In the genomic region with DNA sequence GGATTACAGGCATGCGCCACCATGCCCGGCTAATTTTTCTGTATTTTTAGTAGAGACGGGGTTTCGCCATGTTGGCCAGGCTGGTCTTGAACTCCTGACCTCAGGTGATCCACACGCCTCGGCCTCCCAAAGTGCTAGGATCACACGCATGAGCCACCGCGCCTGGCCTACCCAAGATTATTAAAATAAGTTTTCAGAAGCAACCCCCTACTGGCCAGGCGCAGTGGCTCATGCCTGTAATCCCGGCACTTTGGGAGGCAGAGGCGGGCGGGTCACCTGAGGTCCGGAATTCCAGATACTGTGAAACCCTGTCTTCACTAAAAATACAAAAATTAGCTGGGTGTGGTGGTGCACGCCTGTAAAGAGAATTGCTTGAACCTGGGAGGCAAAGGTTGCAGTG, we compare ENCODE assay signal across 12 cellular contexts. TPM values are rescaled to one million over a fixed set of nuclear protein-coding genes. Genes with fewer than 3 reads are reported as not detected.
A peak's percentile ranks its signal among the peaks of the same experiment; 100 is the strongest.
DNase-seq lines count a peak whose midpoint lies in the region; ATAC-seq, FAIRE-seq and TF ChIP-seq lines count a peak whose summit lies in the region.
"Not testable (repeated sequence)": the region's sequence is repeated elsewhere in the genome, so short reads cannot be mapped to it uniquely, and the experiment has no call there.
"Had no signal": no experiment of that assay in that cellular context is flagged by ENCODE, and none has a peak within 500 bp of the region (broad histone marks: within the 10 kb centered on the region; RNA-seq: fewer than 3 reads in every experiment).

No MANE protein-coding gene starts in this region.

- not testable (repeated sequence) for H2AFZ ChIP-seq in PC-3 (ENCODE audit: low read length); keratinocyte (ENCODE audit: control insufficient read depth, low read length); smooth muscle cell (ENCODE audit: low read depth)

- not testable (repeated sequence) for TF ChIP-seq RAD21 in A549 (conservative IDR thresholded peaks at IDR 0.05 in 1 of 2, IDR thresholded peaks at IDR 0.05 in 1 of 2)

- not testable (repeated sequence) for H3K9me3 ChIP-seq in A549; PC-3 (ENCODE audit: low read length); adipocyte (ENCODE audit: control insufficient read depth, low read length); keratinocyte (ENCODE audit: control insufficient read depth, low read depth, low read length); smooth muscle cell (replicated peaks; ENCODE audit: low read depth)

- TF ChIP-seq POLR2A in A549 (IDR thresholded peaks at IDR 0.05; ENCODE audit: low read length): not testable (repeated sequence)

- H3K9me3 Mint-ChIP-seq in chondrocyte (ENCODE audit: low read depth): not testable (repeated sequence)

- H3K9ac ChIP-seq in PC-3 (ENCODE audit: low read length); adipocyte (ENCODE audit: low read length); keratinocyte (ENCODE audit: control insufficient read depth, extremely low read depth, insufficient read depth, low read length); smooth muscle cell (ENCODE audit: low read depth): not testable (repeated sequence)

- H3K4me1 ChIP-seq in A549: peaks cover 21% of the 10 kb centered on the region
- H3K4me1 ChIP-seq in PC-3 (ENCODE audit: insufficient read depth, low read length): peaks cover 21% of the 10 kb centered on the region
- peaks cover 22% of the 10 kb centered on the region for H3K4me1 ChIP-seq in adipocyte (ENCODE audit: control insufficient read depth, insufficient read depth, low read length)
- peaks cover 26% of the 10 kb centered on the region for H3K4me1 ChIP-seq in keratinocyte (ENCODE audit: control insufficient read depth, extremely low read depth, insufficient read depth, low read length)
- H3K4me1 ChIP-seq in smooth muscle cell (ENCODE audit: low read depth): peaks cover 22% of the 10 kb centered on the region

- not testable (repeated sequence) for BruUV-seq in PC-3 (replicated peaks; lab: Mats Ljungman, UMichigan)

- not testable (repeated sequence) for H3K4me3 Mint-ChIP-seq in chondrocyte (ENCODE audit: unreplicated experiment)

- not testable (repeated sequence) for H3K27ac Mint-ChIP-seq in chondrocyte (ENCODE audit: unreplicated experiment)

- not testable (repeated sequence) for TF ChIP-seq EP300 in A549 (IDR thresholded peaks at IDR 0.05)

- FAIRE-seq in A549 (lab: Jason Lieb, UNC); keratinocyte (lab: Jason Lieb, UNC): not testable (repeated sequence)

- WGBS in A549 (ENCODE audit: missing lambda C conversion rate): 92% methylated on average over 15 of the region's 15 CpGs
- 94% methylated on average over 15 of the region's 15 CpGs for WGBS in smooth muscle cell (ENCODE audit: low lambda C conversion rate)

- CTCF ChIA-PET in A549 (lab: Yijun Ruan, JAX): interaction anchor here (1.2 kb wide), 2 partner anchors 17 to 18 kb away, joined by 3 read pairs; a partner anchor contains a TSS
- CTCF ChIA-PET in PC-3 (lab: Charles Lee): not testable (repeated sequence)

- POLR2A ChIA-PET in A549 (lab: Yijun Ruan, JAX): interaction anchor here (1.1 kb wide), 1 partner anchor 16 kb away, joined by 4 read pairs; no protein-coding TSS in a partner anchor
- POLR2A ChIA-PET in PC-3 (lab: Charles Lee; ENCODE audit: unreplicated experiment): not testable (repeated sequence)

- H3K9me1 ChIP-seq in keratinocyte (ENCODE audit: control insufficient read depth, extremely low read depth, insufficient read depth, low read length): not testable (repeated sequence)

- peaks cover 34% of the 10 kb centered on the region for H3K4me1 Mint-ChIP-seq in chondrocyte (ENCODE audit: low read depth)

- not testable (repeated sequence) for TF ChIP-seq CTCF in A549 (IDR thresholded peaks at IDR 0.05)
- TF ChIP-seq CTCF in GM12873 (IDR thresholded peaks at IDR 0.05; ENCODE audit: insufficient read depth, low read depth, low read length, missing control alignments) (peak; percentile 6), PC-3 (conservative IDR thresholded peaks at IDR 0.05; ENCODE audit: low read depth, low read length) (peak; percentile 30; the same call in 1 of the 2 replicates), chondrocyte (IDR thresholded peaks at IDR 0.05) (peak; percentile 19), fibroblast of villous mesenchyme (IDR thresholded peaks at IDR 0.05; ENCODE audit: insufficient read depth, low read depth, low read length) (peak; percentile 16), keratinocyte (optimal IDR thresholded peaks at IDR 0.05 in 1 of 3, IDR thresholded peaks at IDR 0.05 in 1 of 3, conservative IDR thresholded peaks at IDR 0.05 in 1 of 3; ENCODE audit: extremely low read depth in 1 of 3, insufficient read depth in 2 of 3, low read length in 3 of 3) (peak in 1 of 3 experiments; percentile 9), smooth muscle cell (IDR thresholded peaks at IDR 0.05; ENCODE audit: borderline replicate concordance, insufficient read depth, poor library complexity, severe bottlenecking) (peak; percentile 16)

- not testable (repeated sequence) for ATAC-seq in A549, PC-3

- H3K27me3 ChIP-seq in PC-3 (ENCODE audit: low read length); adipocyte (replicated peaks; ENCODE audit: control insufficient read depth, insufficient read depth, low read length); keratinocyte (ENCODE audit: control insufficient read depth, extremely low read depth, insufficient read depth, low read length); smooth muscle cell (ENCODE audit: low read depth): not testable (repeated sequence)

- peak overlapping the region; percentile 86 for H3K4me2 ChIP-seq in A549
- H3K4me2 ChIP-seq in PC-3 (ENCODE audit: low read length); keratinocyte (ENCODE audit: control insufficient read depth, extremely low read depth, insufficient read depth, low read depth, low read length): not testable (repeated sequence)
- H3K4me2 ChIP-seq in smooth muscle cell: peak overlapping the region; percentile 95

- dilution Hi-C loops in keratinocyte (cut with MboI; ENCODE audit: extremely low pct_ligation_motif_present, low sequenced_read_pairs): not testable (repeated sequence)

- H3K9me2 ChIP-seq in PC-3 (replicated peaks; ENCODE audit: low read length): not testable (repeated sequence)

- H3K4me3 ChIP-seq in A549; PC-3 (ENCODE audit: low read length); fibroblast of villous mesenchyme (ENCODE audit: low read depth, low read length); keratinocyte (ENCODE audit: control insufficient read depth in 2 of 3, extremely low read depth in 1 of 3, insufficient read depth in 2 of 3, low read depth in 1 of 3, low read length in 3 of 3); smooth muscle cell: not testable (repeated sequence)
- H3K4me3 ChIP-seq in adipocyte (ENCODE audit: low read length): peak overlapping the region; percentile 23

- H3K36me3 ChIP-seq in PC-3 (ENCODE audit: low read depth, low read length) (peaks cover 11% of the 10 kb centered on the region; the same call in 1 of the 2 replicates), adipocyte (ENCODE audit: control insufficient read depth, insufficient read depth, low read length, severe bottlenecking) (peaks cover 19% of the 10 kb centered on the region), keratinocyte (ENCODE audit: control insufficient read depth in 2 of 2, extremely low read depth in 1 of 2, insufficient read depth in 2 of 2, low read length in 2 of 2) (peaks cover 8 to 14% of the 10 kb centered on the region in 2 experiments)
- not testable (repeated sequence) for H3K36me3 ChIP-seq in smooth muscle cell (ENCODE audit: low read depth)

- not testable (repeated sequence) for H3K27me3 Mint-ChIP-seq in chondrocyte (ENCODE audit: low read depth)

- H4K20me1 ChIP-seq in PC-3 (ENCODE audit: low read length): peaks cover 24% of the 10 kb centered on the region
- H4K20me1 ChIP-seq in keratinocyte (ENCODE audit: control insufficient read depth, extremely low read depth, insufficient read depth, low read length): peaks cover 15% of the 10 kb centered on the region
- peaks cover 30% of the 10 kb centered on the region for H4K20me1 ChIP-seq in smooth muscle cell (ENCODE audit: low read depth)

- intact Hi-C loops in PC-3 (cut with micrococcal nuclease): not testable (repeated sequence)

- DNase-seq in A549 (ENCODE audit: low read depth in 1 of 2, low spot score in 1 of 2); PC-3; adipocyte (ENCODE audit: low read depth); chondrocyte (ENCODE audit: low spot score); fibroblast of villous mesenchyme (ENCODE audit: low read depth); keratinocyte (ENCODE audit: low read depth, low spot score); smooth muscle cell (lab: John Stamatoyannopoulos, UW; ENCODE audit: unreplicated experiment): not testable (repeated sequence)

- H3K27ac ChIP-seq in A549; PC-3 (ENCODE audit: low read length): not testable (repeated sequence)
- H3K27ac ChIP-seq in keratinocyte (ENCODE audit: control insufficient read depth, insufficient read depth, low read length) (peak overlapping the region; percentile 31), smooth muscle cell (ENCODE audit: low read depth) (peak overlapping the region; percentile 28)

- H3K36me3 Mint-ChIP-seq in chondrocyte (ENCODE audit: low read depth): peaks cover 17% of the 10 kb centered on the region

- H3K79me2 ChIP-seq in PC-3 (ENCODE audit: low read length): peaks cover 54% of the 10 kb centered on the region
- peaks cover 46% of the 10 kb centered on the region for H3K79me2 ChIP-seq in keratinocyte (ENCODE audit: control insufficient read depth, insufficient read depth, low read length)
- H3K79me2 ChIP-seq in smooth muscle cell (ENCODE audit: low read depth): peaks cover 50% of the 10 kb centered on the region

- H3F3A ChIP-seq in PC-3 (ENCODE audit: low read length, unreplicated experiment); smooth muscle cell (ENCODE audit: low read depth): not testable (repeated sequence)

RNA-seq across cellular contexts. Expression of a gene that starts 2.6 kb away (rescaled TPM):
- polyA plus RNA-seq in A549 (2011; rRNA removed): 30.6 and 52.8 TPM in 2 replicates
- 48.4 and 62.4 TPM in 2 replicates for polyA plus RNA-seq in A549 (2012; cell fraction: cytosol; rRNA removed)
- polyA plus RNA-seq in A549 (2012; cell fraction: nucleus; rRNA removed): 643 and 655 TPM in 2 replicates
- polyA plus RNA-seq in A549 (2017; fragmentation: RNase III; extraction: RNeasy Plus Mini Kit Qiagen cat#74134 plus additional on column Dnase treatment): 137 to 148 TPM (median 140 TPM) in 3 replicates
- polyA minus RNA-seq in A549 (2011; rRNA and poly(A)+ RNA removed): 42.5 and 48.1 TPM in 2 replicates
- total RNA-seq in PC-3 (2014; rRNA removed): 55.5 and 65.8 TPM in 2 replicates
- 110 to 166 TPM (median 116 TPM) in 3 replicates for total RNA-seq in chondrocyte
- 39.7 and 40.6 TPM in 2 replicates for total RNA-seq in fibroblast of villous mesenchyme
- polyA plus RNA-seq in keratinocyte: 29.4 to 75.6 TPM (median 33.4 TPM) in 3 replicates
- 32.7 TPM for polyA plus RNA-seq in keratinocyte (2011; ENCODE audit: low read depth)
- polyA plus RNA-seq in keratinocyte (2011; cell fraction: cytosol; rRNA removed): 4.1 and 6.2 TPM in 2 replicates
- 793 and 1,107 TPM in 2 replicates for polyA plus RNA-seq in keratinocyte (2011; cell fraction: nucleus; rRNA removed)
- 45.7 and 76.8 TPM in 2 replicates for polyA plus RNA-seq in keratinocyte (2012; ENCODE audit: low replicate concordance)
- polyA minus RNA-seq in keratinocyte: 61.8 to 117 TPM (median 66.2 TPM) in 3 replicates
- polyA minus RNA-seq in keratinocyte (2011; cell fraction: cytosol; rRNA and poly(A)+ RNA removed): 29.4 TPM
- polyA minus RNA-seq in keratinocyte (2011; cell fraction: nucleus; rRNA and poly(A)+ RNA removed): 115 and 133 TPM in 2 replicates
- total RNA-seq in smooth muscle cell: 32.9 and 39.2 TPM in 2 replicates
- 27.6 and 60.1 TPM in 2 replicates for polyA plus RNA-seq in smooth muscle cell

RNA-seq across cellular contexts. Expression of a gene that starts 17.2 kb away (rescaled TPM):
- polyA plus RNA-seq in A549 (2011; rRNA removed) (1.9 and 2.1 TPM in 2 replicates), A549 (2017; fragmentation: RNase III; extraction: RNeasy Plus Mini Kit Qiagen cat#74134 plus additional on column Dnase treatment) (3.8 to 4.9 TPM (median 4.1 TPM) in 3 replicates), keratinocyte (1.3 to 2.2 TPM (median 2.1 TPM) in 3 replicates), smooth muscle cell (0.57 and 1.3 TPM in 2 replicates)
- 1.6 and 2.8 TPM in 2 replicates for polyA plus RNA-seq in A549 (2012; cell fraction: cytosol; rRNA removed)
- 2.2 and 4.1 TPM in 2 replicates for polyA plus RNA-seq in A549 (2012; cell fraction: nucleus; rRNA removed)
- 3.7 and 5.1 TPM in 2 replicates for polyA minus RNA-seq in A549 (2011; rRNA and poly(A)+ RNA removed)
- total RNA-seq in PC-3 (2014; rRNA removed) (7.1 and 12.6 TPM in 2 replicates), chondrocyte (10.2 to 14.8 TPM (median 13.2 TPM) in 3 replicates), fibroblast of villous mesenchyme (5.2 and 7.1 TPM in 2 replicates), smooth muscle cell (1.7 and 4.1 TPM in 2 replicates)
- 0.41 TPM for polyA plus RNA-seq in keratinocyte (2011; ENCODE audit: low read depth)
- polyA plus RNA-seq in keratinocyte (2011; cell fraction: cytosol; rRNA removed): 1.2 and 2.8 TPM in 2 replicates
- polyA plus RNA-seq in keratinocyte (2011; cell fraction: nucleus; rRNA removed): 1.9 and 3.5 TPM in 2 replicates
- 2.4 and 5.8 TPM in 2 replicates for polyA plus RNA-seq in keratinocyte (2012; ENCODE audit: low replicate concordance)
- 1.2 to 3.3 TPM (median 2.0 TPM) in 3 replicates for polyA minus RNA-seq in keratinocyte
- 8.1 TPM for polyA minus RNA-seq in keratinocyte (2011; cell fraction: cytosol; rRNA and poly(A)+ RNA removed)
- polyA minus RNA-seq in keratinocyte (2011; cell fraction: nucleus; rRNA and poly(A)+ RNA removed): 3.3 and 4.0 TPM in 2 replicates

RNA-seq across cellular contexts. Expression of a gene that starts 26.7 kb away (rescaled TPM):
- polyA plus RNA-seq in A549 (2011; rRNA removed): not detected in 2 replicates
- 0.16 TPM in 1 of 2 replicates, not detected in the other for polyA plus RNA-seq in A549 (2012; cell fraction: cytosol; rRNA removed)
- polyA plus RNA-seq in A549 (2012; cell fraction: nucleus; rRNA removed): not detected in 2 replicates
- not detected in 3 replicates for polyA plus RNA-seq in A549 (2017; fragmentation: RNase III; extraction: RNeasy Plus Mini Kit Qiagen cat#74134 plus additional on column Dnase treatment)
- not detected in 2 replicates for polyA minus RNA-seq in A549 (2011; rRNA and poly(A)+ RNA removed)
- 0.73 and 1.4 TPM in 2 replicates for total RNA-seq in PC-3 (2014; rRNA removed)
- 62.9 to 66.4 TPM (median 66.4 TPM) in 3 replicates for total RNA-seq in chondrocyte
- 12.5 and 29.0 TPM in 2 replicates for total RNA-seq in fibroblast of villous mesenchyme
- polyA plus RNA-seq in keratinocyte: 8.6 to 16.4 TPM (median 9.4 TPM) in 3 replicates
- 4.4 TPM for polyA plus RNA-seq in keratinocyte (2011; ENCODE audit: low read depth)
- 4.9 and 31.9 TPM in 2 replicates for polyA plus RNA-seq in keratinocyte (2011; cell fraction: cytosol; rRNA removed)
- 4.2 and 13.3 TPM in 2 replicates for polyA plus RNA-seq in keratinocyte (2011; cell fraction: nucleus; rRNA removed)
- polyA plus RNA-seq in keratinocyte (2012; ENCODE audit: low replicate concordance): 19.2 and 29.7 TPM in 2 replicates
- 0.67 to 1.7 TPM (median 1.2 TPM) in 3 replicates for polyA minus RNA-seq in keratinocyte
- polyA minus RNA-seq in keratinocyte (2011; cell fraction: cytosol; rRNA and poly(A)+ RNA removed): 34.3 TPM
- 3.3 and 3.6 TPM in 2 replicates for polyA minus RNA-seq in keratinocyte (2011; cell fraction: nucleus; rRNA and poly(A)+ RNA removed)
- total RNA-seq in smooth muscle cell: 33.6 and 74.0 TPM in 2 replicates
- 94.1 and 99.8 TPM in 2 replicates for polyA plus RNA-seq in smooth muscle cell
- total RNA-seq: CD4-positive, alpha-beta memory T cell had no signal
- polyA plus RNA-seq: CD4-positive, alpha-beta memory T cell had no signal

RNA-seq across cellular contexts. Expression of a gene that starts 31.1 kb away (rescaled TPM):
- 0.31 and 0.56 TPM in 2 replicates for polyA plus RNA-seq in A549 (2011; rRNA removed)
- 0.26 and 0.33 TPM in 2 replicates for polyA plus RNA-seq in A549 (2012; cell fraction: cytosol; rRNA removed)
- 0.48 and 0.50 TPM in 2 replicates for polyA plus RNA-seq in A549 (2012; cell fraction: nucleus; rRNA removed)
- 0.15 to 0.32 TPM in 2 of 3 replicates, not detected in the other for polyA plus RNA-seq in A549 (2017; fragmentation: RNase III; extraction: RNeasy Plus Mini Kit Qiagen cat#74134 plus additional on column Dnase treatment)
- polyA minus RNA-seq in A549 (2011; rRNA and poly(A)+ RNA removed): 0.29 and 1.1 TPM in 2 replicates
- 1.1 and 3.7 TPM in 2 replicates for total RNA-seq in PC-3 (2014; rRNA removed)
- 0.49 TPM in 1 of 3 replicates, not detected in the others for total RNA-seq in chondrocyte
- not detected in 2 replicates for total RNA-seq in fibroblast of villous mesenchyme
- polyA plus RNA-seq in keratinocyte: 0.05 to 0.13 TPM in 2 of 3 replicates, not detected in the other
- polyA plus RNA-seq in keratinocyte (2011; ENCODE audit: low read depth): 0.96 TPM
- 0.14 TPM in 1 of 2 replicates, not detected in the other for polyA plus RNA-seq in keratinocyte (2011; cell fraction: cytosol; rRNA removed)
- polyA plus RNA-seq in keratinocyte (2011; cell fraction: nucleus; rRNA removed): not detected in 2 replicates
- polyA plus RNA-seq in keratinocyte (2012; ENCODE audit: low replicate concordance): 0.07 and 0.73 TPM in 2 replicates
- not detected in 3 replicates for polyA minus RNA-seq in keratinocyte
- not detected for polyA minus RNA-seq in keratinocyte (2011; cell fraction: cytosol; rRNA and poly(A)+ RNA removed)
- not detected in 2 replicates for polyA minus RNA-seq in keratinocyte (2011; cell fraction: nucleus; rRNA and poly(A)+ RNA removed)
- total RNA-seq in smooth muscle cell: 0.40 and 2.6 TPM in 2 replicates
- polyA plus RNA-seq in smooth muscle cell: 0.65 and 2.1 TPM in 2 replicates
- total RNA-seq: CD4-positive, alpha-beta memory T cell; HT1080 had no signal

RNA-seq across cellular contexts. Expression of a gene that starts 56.3 kb away (rescaled TPM):
- polyA plus RNA-seq in A549 (2011; rRNA removed): not detected in 2 replicates
- not detected in 2 replicates for polyA plus RNA-seq in A549 (2012; cell fraction: cytosol; rRNA removed)
- polyA plus RNA-seq in A549 (2012; cell fraction: nucleus; rRNA removed): not detected in 2 replicates
- polyA plus RNA-seq in A549 (2017; fragmentation: RNase III; extraction: RNeasy Plus Mini Kit Qiagen cat#74134 plus additional on column Dnase treatment): not detected in 3 replicates
- not detected in 2 replicates for polyA minus RNA-seq in A549 (2011; rRNA and poly(A)+ RNA removed)
- total RNA-seq in PC-3 (2014; rRNA removed): not detected in 2 replicates
- total RNA-seq in chondrocyte: not detected in 3 replicates
- not detected in 2 replicates for total RNA-seq in fibroblast of villous mesenchyme
- not detected in 3 replicates for polyA plus RNA-seq in keratinocyte
- not detected for polyA plus RNA-seq in keratinocyte (2011; ENCODE audit: low read depth)
- polyA plus RNA-seq in keratinocyte (2011; cell fraction: cytosol; rRNA removed): not detected in 2 replicates
- polyA plus RNA-seq in keratinocyte (2011; cell fraction: nucleus; rRNA removed): not detected in 2 replicates
- polyA plus RNA-seq in keratinocyte (2012; ENCODE audit: low replicate concordance): not detected in 2 replicates
- not detected in 3 replicates for polyA minus RNA-seq in keratinocyte
- not detected for polyA minus RNA-seq in keratinocyte (2011; cell fraction: cytosol; rRNA and poly(A)+ RNA removed)
- polyA minus RNA-seq in keratinocyte (2011; cell fraction: nucleus; rRNA and poly(A)+ RNA removed): not detected in 2 replicates
- not detected in 2 replicates for total RNA-seq in smooth muscle cell
- polyA plus RNA-seq in smooth muscle cell: not detected in 2 replicates
- total RNA-seq: GM23338, H7, HT1080 had no signal
- polyA plus RNA-seq: GM23338 had no signal
